17 cellular contexts compared by ENCODE assay signal in the genomic region with DNA sequence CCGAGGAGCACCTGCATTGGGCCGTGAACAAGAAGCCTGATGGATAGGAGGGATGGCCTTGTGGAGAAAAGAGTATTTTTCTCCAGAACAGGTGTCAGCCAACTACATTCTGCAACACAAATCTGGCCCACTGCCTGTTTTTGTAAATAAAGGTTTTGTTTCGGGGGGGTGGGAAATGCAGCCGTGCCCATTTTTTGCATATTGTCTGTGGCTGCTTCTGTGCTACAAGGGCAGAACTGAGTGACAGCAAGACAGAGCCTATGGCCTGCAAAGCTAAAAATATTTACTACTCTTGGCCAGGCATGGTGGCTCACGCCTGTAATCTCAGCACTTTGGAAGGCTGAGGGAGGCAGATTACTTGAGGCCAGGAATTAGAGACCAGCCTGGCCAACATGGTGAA.
A peak's percentile ranks its signal among the peaks of the same experiment; 100 is the strongest.
DNase-seq lines count a peak whose midpoint lies in the region; ATAC-seq, FAIRE-seq and TF ChIP-seq lines count a peak whose summit lies in the region.
"Had no signal": no experiment of that assay in that cellular context is flagged by ENCODE, and none has a peak within 500 bp of the region (broad histone marks: within the 10 kb centered on the region; RNA-seq: fewer than 3 reads in every experiment).

No MANE protein-coding gene starts in this region.

- ATAC-seq in GM19455 (IDR thresholded peaks at IDR 0.05; ENCODE audit: unreplicated experiment) (peak; percentile 62), HG02840 (IDR thresholded peaks at IDR 0.05; ENCODE audit: low FRiP score, unreplicated experiment) (peak; percentile 62), HG03520 (IDR thresholded peaks at IDR 0.05; ENCODE audit: unreplicated experiment) (peak; percentile 81)
- ATAC-seq: stimulated activated naive CD8-positive, alpha-beta T cell treated with anti-CD3 and anti-CD28 coated beads, Interleukin-15, amount 100 ng/mL, for 72 hours had no signal

- FAIRE-seq in GM12891 (lab: Jason Lieb, UNC) = peak; percentile 52
- FAIRE-seq: HTR-8/SVneo had no signal

- TF ChIP-seq POLR2A in GM12891 (IDR thresholded peaks at IDR 0.05; ENCODE audit: low read depth, low read length) = no peak

- no peak for DNase-seq in GM12891 (ENCODE audit: insufficient read length, low spot score)
- DNase-seq in SK-N-DZ (ENCODE audit: low spot score) = no peak
- no peak for DNase-seq in hippocampal formation (lab: John Stamatoyannopoulos, UW)
- DNase-seq in iPS-NIHi11 (ENCODE audit: low spot score) = no peak
- no peak for DNase-seq in AML-193 (lab: John Stamatoyannopoulos, UW)
- DNase-seq: cortex of kidney; DND-41; foreskin fibroblast; left cardiac atrium; NCI-H1417 treated with DMSO at 0.1 percent for 48 hours; NK-92 treated with Interleukin-12 subunit alpha and Interleukin-12 subunit beta, amount 100 ng/mL, for 24 hours; stimulated activated CD4-positive, alpha-beta T cell treated with anti-CD3 and anti-CD28 coated beads, Interleukin-1b, Interleukin-23, amount 100 ng/mL, for 48 hours; stimulated activated naive CD8-positive, alpha-beta T cell treated with anti-CD3 and anti-CD28 coated beads, Interleukin-15, amount 100 ng/mL, for 72 hours had no signal

TF ChIP-seq in GM12891, 5 proteins besides CTCF, POLR2A, EP300 and RAD21:
- TF ChIP-seq POLR2AphosphoS5 (IDR thresholded peaks at IDR 0.05; ENCODE audit: low read depth, low read length) (no peak), PAX5 (IDR thresholded peaks at IDR 0.05; ENCODE audit: insufficient read depth, low read length, severe bottlenecking) (no peak), SPI1 (IDR thresholded peaks at IDR 0.05; ENCODE audit: low read depth, low read length) (no peak), POU2F2 (IDR thresholded peaks at IDR 0.05; ENCODE audit: low read depth, low read length) (peak; percentile 71; the same call in 1 of the 2 replicates)
